ENCODE assay signal across 1 cellular context in genomic region chrX:30888526-30889146, GRCh38.
TF ChIP-seq lines count a peak whose summit lies in the region.

No MANE protein-coding gene starts in this region.

TF ChIP-seq in GM12878, 131 proteins besides CTCF, POLR2A, EP300 and RAD21 (continued from another document):
- TF ChIP-seq ZNF687 (IDR thresholded peaks at IDR 0.05): 0 out of 2 replicates have a peak, but pooled peaks have one; percentile 32
